28 cellular contexts compared by ENCODE assay signal in the genomic region with DNA sequence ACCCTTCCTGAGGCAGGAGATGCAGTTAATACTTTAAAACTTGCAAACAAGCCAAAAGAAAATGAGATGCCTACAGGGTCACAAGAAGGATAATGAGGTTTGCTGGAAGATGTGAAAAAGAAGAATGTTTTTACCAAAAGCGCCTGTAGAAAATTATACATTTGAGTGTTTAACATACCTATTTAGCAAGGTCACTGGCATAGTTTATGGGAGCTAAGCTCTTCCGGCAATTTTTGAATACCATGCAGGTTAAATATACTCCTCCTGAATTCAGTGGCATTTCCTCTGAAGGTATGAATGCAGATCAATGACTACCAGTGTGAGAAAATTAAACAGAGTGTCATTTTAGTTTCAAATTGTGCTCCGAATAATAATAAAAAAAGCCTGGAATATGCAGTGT. TPM values are rescaled to one million over a fixed set of nuclear protein-coding genes. Genes with fewer than 3 reads are reported as not detected.
DNase-seq lines count a peak whose midpoint lies in the region; ATAC-seq, FAIRE-seq and TF ChIP-seq lines count a peak whose summit lies in the region.
"Had no signal": no experiment of that assay in that cellular context is flagged by ENCODE, and none has a peak within 500 bp of the region (broad histone marks: within the 10 kb centered on the region; RNA-seq: fewer than 3 reads in every experiment).

No MANE protein-coding gene starts in this region.

- peaks cover 6% of the 10 kb centered on the region for H3K9me3 ChIP-seq in astrocyte (ENCODE audit: insufficient read depth, low read depth, low read length)
- H3K9me3 ChIP-seq: spleen, thyroid gland had no signal

- H3K4me3 ChIP-seq in AG10803 (ENCODE audit: low read length) (no peak overlapping the region), astrocyte (ENCODE audit: insufficient read depth, low read depth, low read length) (no peak overlapping the region)
- H3K4me3 ChIP-seq: neural progenitor cell, spleen, thyroid gland had no signal

- ATAC-seq in activated CD4-positive, alpha-beta T cell treated with anti-CD3 and anti-CD28 coated beads for 36 hours: no peak
- ATAC-seq in effector memory CD8-positive, alpha-beta T cell (replicated peaks): no peak
- ATAC-seq in GM19324 (IDR thresholded peaks at IDR 0.05; ENCODE audit: low FRiP score, unreplicated experiment): no peak
- ATAC-seq: CD8-positive, alpha-beta T cell; left lobe of liver; right cardiac atrium had no signal

- peak overlapping the region; percentile 69 for H3K27ac Mint-ChIP-seq in astrocyte (ENCODE audit: unreplicated experiment)
- no peak overlapping the region for H3K27ac Mint-ChIP-seq in activated CD4-positive, alpha-beta T cell treated with anti-CD3 and anti-CD28 coated beads for 36 hours
- no peak overlapping the region for H3K27ac Mint-ChIP-seq in effector memory CD8-positive, alpha-beta T cell
- H3K27ac Mint-ChIP-seq: activated naive CD8-positive, alpha-beta T cell treated with anti-CD3 and anti-CD28 coated beads, Interleukin-2, amount 10 ng/mL, durations not matched to agents 7 days and 5 days; B cell; CD8-positive, alpha-beta T cell; memory B cell; neural progenitor cell had no signal

- intact Hi-C loops in activated CD4-positive, alpha-beta T cell treated with anti-CD3 and anti-CD28 coated beads for 36 hours (cut with DNase I, micrococcal nuclease): no loop called here

- DNase-seq in AG10803 (ENCODE audit: low read depth): peak; percentile 81
- peak; percentile 68 for DNase-seq in astrocyte (ENCODE audit: low read depth)
- DNase-seq in kidney tubule cell (ENCODE audit: low spot score): peak; percentile 32
- no peak for DNase-seq in activated CD4-positive, alpha-beta T cell treated with anti-CD3 and anti-CD28 coated beads for 36 hours
- no peak for DNase-seq in effector memory CD8-positive, alpha-beta T cell
- DNase-seq in stimulated activated CD4-positive, alpha-beta T cell treated with anti-CD3 and anti-CD28 coated beads, Interleukin-2, amount 100 ng/mL, for 48 hours: no peak
- DNase-seq: activated CD4-positive, alpha-beta T cell treated with anti-CD3 and anti-CD28 coated beads, Interleukin-2, amount 50 U/mL, for 48 hours; activated CD4-positive, CD25-positive, alpha-beta regulatory T cell; activated gamma-delta T cell treated with Interleukin-2 at 50 U/mL for 16 hours; activated naive CD8-positive, alpha-beta T cell treated with anti-CD3 and anti-CD28 coated beads, Interleukin-2, amount 10 ng/mL, durations not matched to agents 7 days and 5 days; activated T-cell treated with anti-CD3 and anti-CD28 coated beads, Interleukin-2, amount 50 U/mL, for 48 hours; CD8-positive, alpha-beta T cell; NCI-H1048; NCI-H1694; NCI-H446 treated with DMSO at 0.1 percent for 48 hours; NCI-H82; posterior cingulate gyrus; right cardiac atrium; RPMI8226; spleen; thyroid gland had no signal

- TF ChIP-seq EP300 in Ishikawa (IDR thresholded peaks at IDR 0.05; ENCODE audit: borderline replicate concordance): no peak; the same call in 1 of the 2 replicates

- no peaks in the 10 kb centered on the region for H3K27me3 ChIP-seq in astrocyte (ENCODE audit: insufficient read depth, low read length)
- H3K27me3 ChIP-seq: neural progenitor cell, spleen, thyroid gland had no signal

- H3K27me3 Mint-ChIP-seq in astrocyte (ENCODE audit: low read depth, unreplicated experiment): no peaks in the 10 kb centered on the region
- H3K27me3 Mint-ChIP-seq in activated CD4-positive, alpha-beta T cell treated with anti-CD3 and anti-CD28 coated beads for 36 hours: peaks cover 22% of the 10 kb centered on the region
- H3K27me3 Mint-ChIP-seq in effector memory CD8-positive, alpha-beta T cell: peaks cover 15 to 52% of the 10 kb centered on the region in 2 donors

- H3K4me1 Mint-ChIP-seq in astrocyte (ENCODE audit: low read depth, unreplicated experiment): peaks cover 50% of the 10 kb centered on the region
- H3K4me1 Mint-ChIP-seq in activated CD4-positive, alpha-beta T cell treated with anti-CD3 and anti-CD28 coated beads for 36 hours: peaks cover 6% of the 10 kb centered on the region
- no peaks in the 10 kb centered on the region for H3K4me1 Mint-ChIP-seq in effector memory CD8-positive, alpha-beta T cell (ENCODE audit: low read depth in 2 of 2)
- H3K4me1 Mint-ChIP-seq: activated naive CD8-positive, alpha-beta T cell treated with anti-CD3 and anti-CD28 coated beads, Interleukin-2, amount 10 ng/mL, durations not matched to agents 7 days and 5 days; neural progenitor cell had no signal

- CTCF ChIA-PET in activated CD4-positive, alpha-beta T cell treated with anti-CD3 and anti-CD28 coated beads for 36 hours (lab: Charles Lee): interaction anchor here (1.1 to 1.2 kb wide), 2 partner anchors 27 to 82 kb away, joined by 3 read pairs; no protein-coding TSS in a partner anchor

- H2AFZ ChIP-seq in astrocyte (ENCODE audit: low read depth, low read length): no peak overlapping the region
- H2AFZ ChIP-seq: neural progenitor cell had no signal

- TF ChIP-seq RAD21 in Ishikawa (IDR thresholded peaks at IDR 0.05; ENCODE audit: low read depth): no peak

- peak overlapping the region; percentile 47 for H3K4me3 Mint-ChIP-seq in astrocyte (ENCODE audit: unreplicated experiment)
- no peak overlapping the region for H3K4me3 Mint-ChIP-seq in activated CD4-positive, alpha-beta T cell treated with anti-CD3 and anti-CD28 coated beads for 36 hours
- H3K4me3 Mint-ChIP-seq in effector memory CD8-positive, alpha-beta T cell: no peak overlapping the region
- H3K4me3 Mint-ChIP-seq: activated naive CD8-positive, alpha-beta T cell treated with anti-CD3 and anti-CD28 coated beads, Interleukin-2, amount 10 ng/mL, durations not matched to agents 7 days and 5 days; B cell; CD8-positive, alpha-beta T cell; memory B cell; neural progenitor cell had no signal

- H3K36me3 Mint-ChIP-seq in astrocyte (ENCODE audit: low read depth, unreplicated experiment): no peaks in the 10 kb centered on the region
- H3K36me3 Mint-ChIP-seq in activated CD4-positive, alpha-beta T cell treated with anti-CD3 and anti-CD28 coated beads for 36 hours (ENCODE audit: low read depth): no peaks in the 10 kb centered on the region
- no peaks in the 10 kb centered on the region for H3K36me3 Mint-ChIP-seq in effector memory CD8-positive, alpha-beta T cell (ENCODE audit: insufficient read depth)
- H3K36me3 Mint-ChIP-seq: activated naive CD8-positive, alpha-beta T cell treated with anti-CD3 and anti-CD28 coated beads, Interleukin-2, amount 10 ng/mL, durations not matched to agents 7 days and 5 days; CD8-positive, alpha-beta T cell; memory B cell; neural progenitor cell had no signal

- no peak overlapping the region for H3K4me2 ChIP-seq in astrocyte (ENCODE audit: low read length)
- H3K4me2 ChIP-seq: neural progenitor cell had no signal

- POLR2A ChIA-PET in activated CD4-positive, alpha-beta T cell treated with anti-CD3 and anti-CD28 coated beads for 36 hours (lab: Charles Lee): interaction anchor here (0.5 kb wide), 1 partner anchor 62 kb away, joined by 7 read pairs; no protein-coding TSS in a partner anchor

- H3K9me3 Mint-ChIP-seq in astrocyte (ENCODE audit: unreplicated experiment): peaks cover 7% of the 10 kb centered on the region
- H3K9me3 Mint-ChIP-seq in activated CD4-positive, alpha-beta T cell treated with anti-CD3 and anti-CD28 coated beads for 36 hours (ENCODE audit: low read depth): no peaks in the 10 kb centered on the region
- no peaks in the 10 kb centered on the region for H3K9me3 Mint-ChIP-seq in effector memory CD8-positive, alpha-beta T cell
- H3K9me3 Mint-ChIP-seq: activated naive CD8-positive, alpha-beta T cell treated with anti-CD3 and anti-CD28 coated beads, Interleukin-2, amount 10 ng/mL, durations not matched to agents 7 days and 5 days; CD8-positive, alpha-beta T cell; memory B cell had no signal

- H3K9ac ChIP-seq in astrocyte (ENCODE audit: low read length): no peak overlapping the region
- H3K9ac ChIP-seq: neural progenitor cell had no signal

- no peaks in the 10 kb centered on the region for H3K79me2 ChIP-seq in astrocyte (ENCODE audit: insufficient read depth, low read length)

- H3K27ac ChIP-seq in astrocyte (ENCODE audit: low read depth, low read length): no peak overlapping the region
- H3K27ac ChIP-seq: neural progenitor cell, spleen, thyroid gland had no signal

- FAIRE-seq in astrocyte (lab: Jason Lieb, UNC): no peak
- FAIRE-seq: GM12892 had no signal

- TF ChIP-seq CTCF in AG10803 (conservative IDR thresholded peaks at IDR 0.05; ENCODE audit: low read length) (no peak), astrocyte (IDR thresholded peaks at IDR 0.05; ENCODE audit: insufficient read depth, low read depth, low read length) (no peak)

- no peaks in the 10 kb centered on the region for H3K36me3 ChIP-seq in astrocyte (ENCODE audit: insufficient read depth, low read length)
- H3K36me3 ChIP-seq: neural progenitor cell, spleen, thyroid gland had no signal

- H3K4me1 ChIP-seq in astrocyte (ENCODE audit: insufficient read depth, low read length): peaks cover 8% of the 10 kb centered on the region
- H3K4me1 ChIP-seq: neural progenitor cell had no signal

- H4K20me1 ChIP-seq in astrocyte (ENCODE audit: insufficient read depth, low read length): no peaks in the 10 kb centered on the region

TF ChIP-seq in Ishikawa, 13 proteins besides CTCF, POLR2A, EP300 and RAD21:
- TF ChIP-seq EGR1 (IDR thresholded peaks at IDR 0.05) (no peak), TEAD4 (IDR thresholded peaks at IDR 0.05) (peak; percentile 29; the same call in 1 of the 2 replicates)
TF ChIP-seq in Ishikawa: peak in this region for 1.

RNA-seq across cellular contexts. Expression of a gene that starts 21.2 kb away (rescaled TPM):
- 41.2 and 42.4 TPM in 2 replicates for total RNA-seq in astrocyte
- 1 to 10 TPM; 8.1 to 8.4 TPM for total RNA-seq in activated CD4-positive, alpha-beta T cell treated with anti-CD3 and anti-CD28 coated beads for 36 hours

Comparison
In these comparisons a context has a peak if more than half of its experiments do, and no peak if none do; other contexts are left out.
1. DNase-seq: peak in AG10803 (single experiment), astrocyte (single experiment) and kidney tubule cell (single experiment); none in activated CD4-positive, alpha-beta T cell treated with anti-CD3 and anti-CD28 coated beads for 36 hours (single experiment), effector memory CD8-positive, alpha-beta T cell (0 of 3) and stimulated activated CD4-positive, alpha-beta T cell treated with anti-CD3 and anti-CD28 coated beads, Interleukin-2, amount 100 ng/mL, for 48 hours (0 of 2).